In the genomic region with DNA sequence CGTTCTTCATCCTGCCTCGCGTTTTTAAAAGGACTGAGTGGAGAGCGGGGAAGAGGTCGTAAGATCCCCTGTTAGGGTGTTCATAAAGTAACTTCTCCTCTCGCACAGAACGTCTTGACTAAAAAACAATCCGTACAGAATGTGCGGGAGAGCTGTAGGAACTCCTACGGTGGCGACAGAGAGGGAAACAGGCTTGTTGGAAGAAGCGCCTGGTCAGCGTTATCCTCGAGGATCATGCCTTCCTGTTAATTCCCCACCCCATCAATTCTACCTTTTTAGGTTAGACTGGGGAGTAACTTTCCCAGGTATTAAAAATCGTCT, we compare ENCODE assay signal across 8 cellular contexts. TPM values are rescaled to one million over a fixed set of nuclear protein-coding genes. Genes with fewer than 3 reads are reported as not detected.
A peak's percentile ranks its signal among the peaks of the same experiment; 100 is the strongest.
DNase-seq lines count a peak whose midpoint lies in the region; ATAC-seq and TF ChIP-seq lines count a peak whose summit lies in the region.

No MANE protein-coding gene starts in this region.

- CTCF ChIA-PET in CD8-positive, alpha-beta T cell (lab: Charles Lee), result interaction anchor here (0.9 kb wide), 1 partner anchor 748 kb away, joined by 3 read pairs; no protein-coding TSS in a partner anchor

- TF ChIP-seq EP300 in ovary (IDR thresholded peaks at IDR 0.05), result no peak

- H3K27me3 Mint-ChIP-seq in CD8-positive, alpha-beta T cell (ENCODE audit: low read depth), result peaks cover 16% of the 10 kb centered on the region
- H3K27me3 Mint-ChIP-seq in T-helper 17 cell, result peaks cover 18% of the 10 kb centered on the region

- WGBS in ovary, 3 donors, result 0 to 1% (median 0%) methylated on average over 15 of the region's 15 CpGs

- no peaks in the 10 kb centered on the region for H3K9me3 ChIP-seq in CD8-positive, alpha-beta T cell (ENCODE audit: low read length)
- H3K9me3 ChIP-seq in T-helper 17 cell (ENCODE audit: control insufficient read depth, low read length, poor library complexity, severe bottlenecking) (no peaks in the 10 kb centered on the region), ovary (no peaks in the 10 kb centered on the region)

- H3K9me3 Mint-ChIP-seq in CD8-positive, alpha-beta T cell, result peaks cover 3% of the 10 kb centered on the region

- POLR2A ChIA-PET in CD8-positive, alpha-beta T cell (lab: Charles Lee), result interaction anchor here (0.7 to 1.6 kb wide), 2 partner anchors 969 to 1177 kb away, joined by 4 to 5 read pairs; a partner anchor contains a TSS

- H3K4me1 Mint-ChIP-seq in CD8-positive, alpha-beta T cell (ENCODE audit: low read depth), result peaks cover 33% of the 10 kb centered on the region
- peaks cover 23% of the 10 kb centered on the region for H3K4me1 Mint-ChIP-seq in T-helper 17 cell

- no peak for TF ChIP-seq CTCF in CD8-positive, alpha-beta T cell (IDR thresholded peaks at IDR 0.05)
- TF ChIP-seq CTCF in fibroblast of the aortic adventitia (IDR thresholded peaks at IDR 0.05; ENCODE audit: insufficient read depth, low read length), result no peak
- TF ChIP-seq CTCF in ovary (IDR thresholded peaks at IDR 0.05), result no peak

- H3K36me3 Mint-ChIP-seq in CD8-positive, alpha-beta T cell, result peaks cover 15% of the 10 kb centered on the region
- peaks cover 9% of the 10 kb centered on the region for H3K36me3 Mint-ChIP-seq in T-helper 17 cell (ENCODE audit: low read depth)

- H3K4me1 ChIP-seq in CD8-positive, alpha-beta T cell (ENCODE audit: insufficient read depth, low read length), result peaks cover 25% of the 10 kb centered on the region
- H3K4me1 ChIP-seq in ovary (ENCODE audit: insufficient read depth), result no peaks in the 10 kb centered on the region

- DNase-seq in CD8-positive, alpha-beta T cell, result peak in 1 of 7 experiments; percentile 1
- DNase-seq in T-helper 17 cell (no peak), fibroblast of the aortic adventitia (ENCODE audit: low read depth) (peak; percentile 67), ovary (no peak), NCI-H2196 treated with DMSO at 0.1 percent for 48 hours (lab: John Stamatoyannopoulos, UW; ENCODE audit: unreplicated experiment) (no peak)
- no peak for DNase-seq in stimulated activated CD4-positive, alpha-beta T cell treated with anti-CD3 and anti-CD28 coated beads, Interleukin-4, amount 100 ng/mL, for 1 hour

- peak overlapping the region; percentile 96 for H3K4me3 Mint-ChIP-seq in CD8-positive, alpha-beta T cell
- H3K4me3 Mint-ChIP-seq in T-helper 17 cell, result peak overlapping the region; percentile 97

- H3K36me3 ChIP-seq in CD8-positive, alpha-beta T cell (ENCODE audit: insufficient read depth, low read length), result no peaks in the 10 kb centered on the region
- no peaks in the 10 kb centered on the region for H3K36me3 ChIP-seq in ovary

- H3K4me3 ChIP-seq in CD8-positive, alpha-beta T cell (ENCODE audit: low read depth, low read length), result peak overlapping the region; percentile 81
- H3K4me3 ChIP-seq in fibroblast of the aortic adventitia (ENCODE audit: low read depth, low read length) (peak overlapping the region; percentile 94), ovary (peak overlapping the region; percentile 98)

- TF ChIP-seq POLR2A in ovary (IDR thresholded peaks at IDR 0.05), result no peak

- H3K27ac Mint-ChIP-seq in CD8-positive, alpha-beta T cell, result peak overlapping the region; percentile 97
- peak overlapping the region; percentile 88 for H3K27ac Mint-ChIP-seq in T-helper 17 cell

- ATAC-seq in CD8-positive, alpha-beta T cell, result peak; percentile 5
- ATAC-seq in GM19324 (IDR thresholded peaks at IDR 0.05; ENCODE audit: low FRiP score, unreplicated experiment) (peak; percentile 14), HG03432 (IDR thresholded peaks at IDR 0.05; ENCODE audit: unreplicated experiment) (peak; percentile 9), T-helper 17 cell (no peak)

- H3K27ac ChIP-seq in CD8-positive, alpha-beta T cell (ENCODE audit: low read depth, low read length), result peak overlapping the region; percentile 91
- H3K27ac ChIP-seq in ovary, result peak overlapping the region in 1 of 2 donors; percentile 88

- no peaks in the 10 kb centered on the region for H3K27me3 ChIP-seq in CD8-positive, alpha-beta T cell (ENCODE audit: insufficient read depth, low read length)
- H3K27me3 ChIP-seq in ovary, result no peaks in the 10 kb centered on the region

- intact Hi-C loops in CD8-positive, alpha-beta T cell (cut with DNase I, micrococcal nuclease), result loop anchor here (1.0 to 10.0 kb wide), 18 partner anchors 121 to 1850 kb away; a partner anchor contains a TSS
- intact Hi-C loops in ovary (cut with DNase I), result no loop called here

RNA-seq across cellular contexts. Expression of a gene that starts 0.4 kb away (rescaled TPM):
- total RNA-seq in CD8-positive, alpha-beta T cell, result 10 to 100 TPM; 26.1 to 26.9 TPM
- total RNA-seq in T-helper 17 cell, result 10 to 100 TPM; 38.5 to 45.3 TPM
- 75.6 and 102 TPM in 2 replicates for total RNA-seq in fibroblast of the aortic adventitia (ENCODE audit: low replicate concordance)
- total RNA-seq in ovary, result 10 to 100 TPM; 32.1 to 55.8 (median 46.5) TPM
- 10 to 100 TPM; 16.0 to 23.0 TPM for polyA plus RNA-seq in ovary

RNA-seq across cellular contexts. Expression of a gene that starts 22.9 kb away (rescaled TPM):
- not detected for total RNA-seq in CD8-positive, alpha-beta T cell
- total RNA-seq in T-helper 17 cell, result under 1 TPM in 1 of 2 donors, not detected in 1; 0.20 TPM
- total RNA-seq in fibroblast of the aortic adventitia (ENCODE audit: low replicate concordance), result 41.5 and 79.1 TPM in 2 replicates
- 10 to 100 TPM in 1 of 7 donors, 1 to 10 TPM in 3, under 1 TPM in 3; 0.72 to 36.4 (median 1.3) TPM for total RNA-seq in ovary
- 1 to 10 TPM in 1 of 2 donors, under 1 TPM in 1; 0.38 to 3.7 TPM for polyA plus RNA-seq in ovary

Comparison
In these comparisons a context has a peak if more than half of its experiments do, and no peak if none do; other contexts are left out.
1. intact Hi-C loops: an anchor here in CD8-positive, alpha-beta T cell (1.0 to 10.0 kb wide); none called in ovary.